ENCODE assay signal across 8 cellular contexts in the genomic region with DNA sequence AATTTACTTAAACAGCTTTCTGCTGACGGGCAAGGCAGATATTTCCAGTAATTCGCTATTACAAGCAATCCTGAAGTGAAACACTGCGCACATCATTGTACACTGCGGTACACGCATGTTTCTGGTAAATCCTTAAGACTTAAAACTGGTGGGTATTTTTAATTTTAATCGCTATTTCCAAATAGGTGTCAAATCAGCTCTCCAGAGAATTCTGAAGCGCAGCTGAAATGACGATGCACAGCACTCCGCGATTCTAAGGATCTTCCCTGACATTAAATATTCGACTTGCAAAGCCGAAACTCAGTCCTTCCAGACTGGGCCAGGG. TPM values are rescaled to one million over a fixed set of nuclear protein-coding genes. Genes with fewer than 3 reads are reported as not detected.
DNase-seq lines count a peak whose midpoint lies in the region; ATAC-seq, FAIRE-seq and TF ChIP-seq lines count a peak whose summit lies in the region.

No MANE protein-coding gene starts in this region.

- H3K4me1 ChIP-seq in CD4-positive, CD25-positive, alpha-beta regulatory T cell (ENCODE audit: control insufficient read depth, insufficient read depth, low read length, poor library complexity, severe bottlenecking), result peaks cover 23% of the 10 kb centered on the region
- H3K4me1 ChIP-seq in PC-3 (ENCODE audit: insufficient read depth, low read length), result peaks cover 13% of the 10 kb centered on the region
- peaks cover 3% of the 10 kb centered on the region for H3K4me1 ChIP-seq in parathyroid adenoma

- POLR2A ChIA-PET in PC-3 (lab: Charles Lee; ENCODE audit: unreplicated experiment), result no interaction called here

- peak overlapping the region; percentile 95 to 99 (median 96) for H3K4me3 Mint-ChIP-seq in CD4-positive, CD25-positive, alpha-beta regulatory T cell

- FAIRE-seq in H54 (lab: Jason Lieb, UNC), result no peak

- no peaks in the 10 kb centered on the region for H3F3A ChIP-seq in PC-3 (ENCODE audit: low read length, unreplicated experiment)

- no peaks in the 10 kb centered on the region for H3K9me2 ChIP-seq in PC-3 (replicated peaks; ENCODE audit: low read length)

- H3K9ac ChIP-seq in PC-3 (ENCODE audit: low read length), result peak overlapping the region; percentile 97
- H3K9ac ChIP-seq in parathyroid adenoma, result peak overlapping the region; percentile 16

- no peak for DNase-seq in CD4-positive, CD25-positive, alpha-beta regulatory T cell
- DNase-seq in PC-3, result peak; percentile 7
- DNase-seq in H54 (ENCODE audit: insufficient read length, low spot score), result no peak
- DNase-seq in A172 (ENCODE audit: low spot score), result no peak
- no peak for DNase-seq in activated gamma-delta T cell treated with Interleukin-2 at 50 U/mL for 16 hours

- peaks cover 20 to 49% (median 31%) of the 10 kb centered on the region in 4 donors for H3K4me1 Mint-ChIP-seq in CD4-positive, CD25-positive, alpha-beta regulatory T cell

- H3K79me2 ChIP-seq in PC-3 (ENCODE audit: low read length) (peaks cover 11% of the 10 kb centered on the region), parathyroid adenoma (no peaks in the 10 kb centered on the region)

- peaks cover 9% of the 10 kb centered on the region for H3K27me3 Mint-ChIP-seq in CD4-positive, CD25-positive, alpha-beta regulatory T cell

- intact Hi-C loops in PC-3 (cut with micrococcal nuclease), result no loop called here

- H3K27me3 ChIP-seq in CD4-positive, CD25-positive, alpha-beta regulatory T cell (ENCODE audit: control insufficient read depth, insufficient read depth, low read length), result no peaks in the 10 kb centered on the region
- H3K27me3 ChIP-seq in PC-3 (ENCODE audit: low read length) (no peaks in the 10 kb centered on the region), parathyroid adenoma (ENCODE audit: control insufficient read depth, insufficient read depth, low read length) (no peaks in the 10 kb centered on the region)

- TSS peak; percentile 73 for BruUV-seq in PC-3 (replicated peaks; lab: Mats Ljungman, UMichigan)

- peaks cover 0 to 1% (median 0%) of the 10 kb centered on the region in 7 donors for H3K9me3 Mint-ChIP-seq in CD4-positive, CD25-positive, alpha-beta regulatory T cell

- H3K4me3 ChIP-seq in CD4-positive, CD25-positive, alpha-beta regulatory T cell (ENCODE audit: low read depth, low read length), result peak overlapping the region; percentile 95
- peak overlapping the region; percentile 94 for H3K4me3 ChIP-seq in PC-3 (ENCODE audit: low read length)
- H3K4me3 ChIP-seq in parathyroid adenoma (ENCODE audit: low read depth, low read length), result peak overlapping the region; percentile 91

- TF ChIP-seq CTCF in PC-3 (conservative IDR thresholded peaks at IDR 0.05; ENCODE audit: low read depth, low read length) (no peak), parathyroid adenoma (IDR thresholded peaks at IDR 0.05) (no peak)

- peaks cover 26% of the 10 kb centered on the region for H3K36me3 ChIP-seq in CD4-positive, CD25-positive, alpha-beta regulatory T cell (ENCODE audit: control insufficient read depth, insufficient read depth, low read length)
- H3K36me3 ChIP-seq in PC-3 (ENCODE audit: low read depth, low read length), result no peaks in the 10 kb centered on the region
- H3K36me3 ChIP-seq in parathyroid adenoma (ENCODE audit: control insufficient read depth, insufficient read depth, low read length), result no peaks in the 10 kb centered on the region

- TF ChIP-seq POLR2A in H54 (IDR thresholded peaks at IDR 0.05; ENCODE audit: low read depth, low read length), result no peak

- H4K20me1 ChIP-seq in PC-3 (ENCODE audit: low read length), result no peaks in the 10 kb centered on the region

- no peaks in the 10 kb centered on the region for H3K9me3 ChIP-seq in CD4-positive, CD25-positive, alpha-beta regulatory T cell (ENCODE audit: control insufficient read depth in 2 of 2, low read length in 2 of 2)
- H3K9me3 ChIP-seq in PC-3 (ENCODE audit: low read length) (no peaks in the 10 kb centered on the region), parathyroid adenoma (ENCODE audit: control insufficient read depth, low read length) (no peaks in the 10 kb centered on the region)

- H3K4me2 ChIP-seq in PC-3 (ENCODE audit: low read length) (peak overlapping the region; percentile 97), parathyroid adenoma (ENCODE audit: low read length) (peak overlapping the region; percentile 81)

- CTCF ChIA-PET in PC-3 (lab: Charles Lee), result no interaction called here

- peak overlapping the region; percentile 87 for H3K27ac ChIP-seq in CD4-positive, CD25-positive, alpha-beta regulatory T cell (ENCODE audit: insufficient read depth, low read length, poor library complexity, severe bottlenecking)
- H3K27ac ChIP-seq in PC-3 (ENCODE audit: low read length) (peak overlapping the region; percentile 76), parathyroid adenoma (peak overlapping the region; percentile 87)

- H2AFZ ChIP-seq in PC-3 (ENCODE audit: low read length) (peak overlapping the region; percentile 93), parathyroid adenoma (peak overlapping the region; percentile 89)

- peak overlapping the region; percentile 98 to 99 (median 99) for H3K27ac Mint-ChIP-seq in CD4-positive, CD25-positive, alpha-beta regulatory T cell

- peaks cover 18% of the 10 kb centered on the region for H3K36me3 Mint-ChIP-seq in CD4-positive, CD25-positive, alpha-beta regulatory T cell

- ATAC-seq in CD4-positive, CD25-positive, alpha-beta regulatory T cell (ENCODE audit: low read depth in 2 of 2), result peak; percentile 8 to 29
- ATAC-seq in GM21786 (IDR thresholded peaks at IDR 0.05; ENCODE audit: unreplicated experiment), result peak; percentile 22
- no peak for ATAC-seq in PC-3
- ATAC-seq in esophagus mucosa, result peak; percentile 13

RNA-seq across cellular contexts. Expression of gene TMEM128, which starts 0.3 kb away (rescaled TPM):
- 7.4 TPM for total RNA-seq in CD4-positive, CD25-positive, alpha-beta regulatory T cell
- 10 to 100 TPM; 31.1 to 43.8 (median 34.5) TPM for polyA plus RNA-seq in CD4-positive, CD25-positive, alpha-beta regulatory T cell
- total RNA-seq in PC-3 (2014; rRNA removed) (4.7 and 10.1 TPM in 2 replicates), esophagus mucosa (12.0 TPM)
- total RNA-seq in A172 (2014; rRNA removed; shearing (Covaris generic)), result 26.5 and 29.5 TPM in 2 replicates

RNA-seq across cellular contexts. Expression of gene OTOP1, which starts 20.9 kb away (rescaled TPM):
- not detected for total RNA-seq in CD4-positive, CD25-positive, alpha-beta regulatory T cell
- not detected for polyA plus RNA-seq in CD4-positive, CD25-positive, alpha-beta regulatory T cell
- total RNA-seq in PC-3 (2014; rRNA removed) (not detected in 2 replicates), esophagus mucosa (0.32 TPM)
- total RNA-seq in A172 (2014; rRNA removed; shearing (Covaris generic)), result not detected in 2 replicates

RNA-seq across cellular contexts. Expression of gene LYAR, which starts 42.3 kb away (rescaled TPM):
- total RNA-seq in CD4-positive, CD25-positive, alpha-beta regulatory T cell, result 14.3 TPM
- 10 to 100 TPM; 22.0 to 25.8 (median 23.1) TPM for polyA plus RNA-seq in CD4-positive, CD25-positive, alpha-beta regulatory T cell
- 37.5 and 41.3 TPM in 2 replicates for total RNA-seq in PC-3 (2014; rRNA removed)
- total RNA-seq in esophagus mucosa, result 16.1 TPM
- 38.1 and 54.5 TPM in 2 replicates for total RNA-seq in A172 (2014; rRNA removed; shearing (Covaris generic))

RNA-seq across cellular contexts. Expression of gene ZBTB49, which starts 42.4 kb away (rescaled TPM):
- total RNA-seq in CD4-positive, CD25-positive, alpha-beta regulatory T cell, result 14.7 TPM
- 1 to 10 TPM; 3.8 to 4.7 (median 4.0) TPM for polyA plus RNA-seq in CD4-positive, CD25-positive, alpha-beta regulatory T cell
- total RNA-seq in PC-3 (2014; rRNA removed) (1.1 and 3.2 TPM in 2 replicates), esophagus mucosa (4.2 TPM)
- 0.91 and 6.3 TPM in 2 replicates for total RNA-seq in A172 (2014; rRNA removed; shearing (Covaris generic))
